Comparison of ENCODE assay signal across 28 cellular contexts in genomic region chr16:85387171-85387507, GRCh38.
A peak's percentile ranks its signal among the peaks of the same experiment; 100 is the strongest.
DNase-seq lines count a peak whose midpoint lies in the region; ATAC-seq, FAIRE-seq and TF ChIP-seq lines count a peak whose summit lies in the region.
"Had no signal": no experiment of that assay in that cellular context is flagged by ENCODE, and none has a peak within 500 bp of the region (broad histone marks: within the 10 kb centered on the region; RNA-seq: fewer than 3 reads in every experiment).

No MANE protein-coding gene starts in this region.

- CTCF ChIA-PET in activated naive CD4-positive, alpha-beta T cell treated with anti-CD3 and anti-CD28 coated beads, Interleukin-2, amount 10 ng/mL, durations not matched to agents 7 days and 5 days (lab: Charles Lee) = interaction anchor here (1.3 kb wide), 1 partner anchor 8 kb away, joined by 3 read pairs; no protein-coding TSS in a partner anchor
- CTCF ChIA-PET in K562 (lab: Yijun Ruan, JAX; ENCODE audit: low intra/inter-chr PET ratio) = no interaction called here

- H4K8ac ChIP-seq in mesenchymal stem cell (ENCODE audit: low read length) = no peak overlapping the region

- no peak overlapping the region for H3K4me3 ChIP-seq in K562
- no peak overlapping the region for H3K4me3 ChIP-seq in mesenchymal stem cell (ENCODE audit: insufficient read depth in 1 of 2, low read depth in 1 of 2, low read length in 2 of 2)
- no peak overlapping the region for H3K4me3 ChIP-seq in upper lobe of right lung
- H3K4me3 ChIP-seq: A549, body of pancreas, MG63, PC-9, SJSA1, suprapubic skin, uterus had no signal

- WGBS in K562 (ENCODE audit: insufficient coverage, low coverage, missing lambda C conversion rate) = 68% methylated on average over 11 of the region's 11 CpGs
- WGBS in mesenchymal stem cell = 98% methylated on average over 11 of the region's 11 CpGs

- peaks cover 6% of the 10 kb centered on the region for H3K27me3 Mint-ChIP-seq in activated naive CD4-positive, alpha-beta T cell treated with anti-CD3 and anti-CD28 coated beads, Interleukin-2, amount 10 ng/mL, durations not matched to agents 7 days and 5 days

- H3K18ac ChIP-seq in mesenchymal stem cell (ENCODE audit: low read depth in 1 of 2, low read length in 2 of 2) = peak overlapping the region; percentile 25 to 40

- no TSS peak for BruUV-seq in K562 (replicated peaks; lab: Mats Ljungman, UMichigan)

- peak; percentile 8 for DNase-seq in activated naive CD4-positive, alpha-beta T cell treated with anti-CD3 and anti-CD28 coated beads, Interleukin-2, amount 10 ng/mL, durations not matched to agents 7 days and 5 days
- no peak for DNase-seq in activated naive CD4-positive, alpha-beta T cell treated with Interleukin-2 at 50 U/mL for 16 hours
- no peak for DNase-seq in K562 (ENCODE audit: extremely low read depth in 1 of 4, low spot score in 3 of 4)
- DNase-seq in mesenchymal stem cell = no peak
- DNase-seq in upper lobe of right lung = peak; percentile 51
- no peak for DNase-seq in SHP77 treated with DMSO at 0.1 percent for 48 hours (lab: John Stamatoyannopoulos, UW)
- DNase-seq: activated CD8-positive, alpha-beta T cell treated with anti-CD3 and anti-CD28 coated beads for 36 hours; activated T-cell treated with anti-CD3 and anti-CD28 coated beads for 4 hours; AML-193; DMS53; KG1; MG63; NCI-H1105 treated with DMSO at 0.1 percent for 48 hours; NCI-H1930; NCI-H526; NK-92 treated with Interleukin-12 subunit alpha and Interleukin-12 subunit beta, amount 100 ng/mL, for 24 hours; PC-9; stimulated activated naive CD4-positive, alpha-beta T cell; uterus had no signal

- H3K9me1 ChIP-seq in K562 (ENCODE audit: control insufficient read depth, insufficient read depth, low read length) = no peaks in the 10 kb centered on the region

- no peak overlapping the region for H2BK5ac ChIP-seq in mesenchymal stem cell (ENCODE audit: low read depth, low read length, poor library complexity, severe bottlenecking)

- H2BK15ac ChIP-seq in mesenchymal stem cell (ENCODE audit: low read depth, poor library complexity, severe bottlenecking) = peak overlapping the region; percentile 26

- POLR2A ChIA-PET in K562 (lab: Yijun Ruan, JAX) = no interaction called here

- no peaks in the 10 kb centered on the region for H3K4me1 Mint-ChIP-seq in activated naive CD4-positive, alpha-beta T cell treated with anti-CD3 and anti-CD28 coated beads, Interleukin-2, amount 10 ng/mL, durations not matched to agents 7 days and 5 days
- H3K4me1 Mint-ChIP-seq: CD8-positive, alpha-beta memory T cell had no signal

- H3K79me2 ChIP-seq in K562 (ENCODE audit: control insufficient read depth, insufficient read depth, low read length) = peaks cover 3% of the 10 kb centered on the region; the same call in 1 of the 3 replicates

- no peak for TF ChIP-seq POLR2A in K562 (conservative IDR thresholded peaks at IDR 0.05)

- ATAC-seq in K562 (no peak), upper lobe of right lung (no peak), GM18907 (IDR thresholded peaks at IDR 0.05; ENCODE audit: unreplicated experiment) (no peak), GM21447 (IDR thresholded peaks at IDR 0.05; ENCODE audit: unreplicated experiment) (no peak)
- ATAC-seq: A549; activated CD8-positive, alpha-beta T cell treated with anti-CD3 and anti-CD28 coated beads for 36 hours; body of pancreas had no signal

- intact Hi-C loops in K562 (cut with micrococcal nuclease) = no loop called here
- intact Hi-C loops in upper lobe of right lung (cut with DNase I) = no loop called here

- no peak for TF ChIP-seq RAD21 in K562 (CRISPR knock-in tag; conservative IDR thresholded peaks at IDR 0.05 in 1 of 2, IDR thresholded peaks at IDR 0.05 in 1 of 2)

- H2AK5ac ChIP-seq in mesenchymal stem cell (ENCODE audit: low read length, severe bottlenecking) = no peak overlapping the region

- H3K23ac ChIP-seq in mesenchymal stem cell (ENCODE audit: low read length in 2 of 2) = no peak overlapping the region

- no peak for TF ChIP-seq EP300 in K562 (IDR thresholded peaks at IDR 0.05; ENCODE audit: low read length)

- H3K36me3 Mint-ChIP-seq in activated naive CD4-positive, alpha-beta T cell treated with anti-CD3 and anti-CD28 coated beads, Interleukin-2, amount 10 ng/mL, durations not matched to agents 7 days and 5 days = no peaks in the 10 kb centered on the region
- H3K36me3 Mint-ChIP-seq: CD8-positive, alpha-beta memory T cell had no signal

- FAIRE-seq in K562 (lab: Jason Lieb, UNC) = no peak
- FAIRE-seq: A549, G401.6 had no signal

- H2BK120ac ChIP-seq in mesenchymal stem cell (ENCODE audit: low read depth, low read length) = no peak overlapping the region

- H3K27ac ChIP-seq in K562 (ENCODE audit: extremely low read depth, low read depth, low read length) (no peak overlapping the region), mesenchymal stem cell (ENCODE audit: low read length, poor library complexity, severe bottlenecking) (no peak overlapping the region), upper lobe of right lung (no peak overlapping the region)
- H3K27ac ChIP-seq: A549, body of pancreas, PC-9, SJSA1, suprapubic skin, uterus had no signal

- no peak overlapping the region for H2AFZ ChIP-seq in K562 (ENCODE audit: low read depth, low read length)
- H2AFZ ChIP-seq in mesenchymal stem cell (ENCODE audit: low read depth, low read length) = no peak overlapping the region
- H2AFZ ChIP-seq: PC-9 had no signal

- peaks cover 8% of the 10 kb centered on the region for H3K79me1 ChIP-seq in mesenchymal stem cell (replicated peaks; ENCODE audit: low read length, poor library complexity, severe bottlenecking)

- no peak overlapping the region for H3K4me2 ChIP-seq in K562 (ENCODE audit: insufficient read depth, low read length)
- no peak overlapping the region for H3K4me2 ChIP-seq in mesenchymal stem cell (ENCODE audit: low read length, poor library complexity, severe bottlenecking)
- H3K4me2 ChIP-seq: A549, PC-9 had no signal

- H3K9ac ChIP-seq in K562 (ENCODE audit: insufficient read depth in 1 of 2, low read depth in 2 of 2, low read length in 2 of 2) (no peak overlapping the region), mesenchymal stem cell (ENCODE audit: low read length) (no peak overlapping the region)

- H3K27me3 ChIP-seq in K562 (ENCODE audit: control insufficient read depth in 2 of 2, insufficient read depth in 2 of 2, low read length in 2 of 2) = no peaks in the 10 kb centered on the region
- no peaks in the 10 kb centered on the region for H3K27me3 ChIP-seq in mesenchymal stem cell (ENCODE audit: control insufficient read depth in 1 of 2, insufficient read depth in 1 of 2, low read length in 2 of 2)
- no peaks in the 10 kb centered on the region for H3K27me3 ChIP-seq in upper lobe of right lung
- H3K27me3 ChIP-seq: body of pancreas, MG63, SJSA1, suprapubic skin, uterus had no signal

- peaks cover 7% of the 10 kb centered on the region for H4K20me1 ChIP-seq in K562 (replicated peaks; ENCODE audit: control insufficient read depth, insufficient read depth, low read length)

- TF ChIP-seq CTCF in K562 (IDR thresholded peaks at IDR 0.05 in 2 of 3, conservative IDR thresholded peaks at IDR 0.05 in 1 of 3; ENCODE audit: insufficient read depth in 2 of 3, low read depth in 1 of 3, low read length in 3 of 3) = no peak
- no peak for TF ChIP-seq CTCF in upper lobe of right lung (IDR thresholded peaks at IDR 0.05)

- peak overlapping the region; percentile 70 for H4K91ac ChIP-seq in mesenchymal stem cell (ENCODE audit: low read length)

- no peak overlapping the region for H3K14ac ChIP-seq in mesenchymal stem cell (ENCODE audit: low read length in 2 of 2)

- in situ Hi-C loops in K562 (cut with MboI) = no loop called here

- no peak overlapping the region for H3K4me3 Mint-ChIP-seq in activated naive CD4-positive, alpha-beta T cell treated with anti-CD3 and anti-CD28 coated beads, Interleukin-2, amount 10 ng/mL, durations not matched to agents 7 days and 5 days
- H3K4me3 Mint-ChIP-seq: activated CD8-positive, alpha-beta T cell treated with anti-CD3 and anti-CD28 coated beads for 36 hours; CD8-positive, alpha-beta memory T cell; neural crest cell had no signal

- H3K9me3 ChIP-seq in K562 (replicated peaks; ENCODE audit: control insufficient read depth, insufficient read depth, low read depth, low read length) = 0 out of 2 replicates have a peak, but pooled peaks cover 2% of the 10 kb centered on the region
- H3K9me3 ChIP-seq in mesenchymal stem cell (ENCODE audit: control insufficient read depth, low read length) = no peaks in the 10 kb centered on the region
- no peaks in the 10 kb centered on the region for H3K9me3 ChIP-seq in upper lobe of right lung
- H3K9me3 ChIP-seq: A549, body of pancreas, MG63, SJSA1, suprapubic skin, uterus had no signal

- H3K36me3 ChIP-seq in K562 (ENCODE audit: control insufficient read depth, insufficient read depth, low read length) = no peaks in the 10 kb centered on the region
- peaks cover 0 to 7% of the 10 kb centered on the region in 2 experiments for H3K36me3 ChIP-seq in mesenchymal stem cell (ENCODE audit: control insufficient read depth in 1 of 2, insufficient read depth in 2 of 2, low read depth in 1 of 2, low read length in 2 of 2)
- H3K36me3 ChIP-seq in upper lobe of right lung = no peaks in the 10 kb centered on the region
- H3K36me3 ChIP-seq: MG63, suprapubic skin, uterus had no signal

- H3K4me1 ChIP-seq in K562 (replicated peaks in 1 of 2; ENCODE audit: control insufficient read depth in 2 of 2, insufficient read depth in 2 of 2, low read length in 2 of 2) (peaks cover 47 to 76% of the 10 kb centered on the region in 2 experiments), mesenchymal stem cell (ENCODE audit: control insufficient read depth, insufficient read depth, low read depth, low read length) (peaks cover 42% of the 10 kb centered on the region), upper lobe of right lung (peaks cover 4% of the 10 kb centered on the region)

- H2BK12ac ChIP-seq in mesenchymal stem cell (ENCODE audit: low read length in 2 of 2) = peak overlapping the region; percentile 29 to 57

- H3K27ac Mint-ChIP-seq in activated naive CD4-positive, alpha-beta T cell treated with anti-CD3 and anti-CD28 coated beads, Interleukin-2, amount 10 ng/mL, durations not matched to agents 7 days and 5 days = no peak overlapping the region
- H3K27ac Mint-ChIP-seq: activated CD8-positive, alpha-beta T cell treated with anti-CD3 and anti-CD28 coated beads for 36 hours; CD8-positive, alpha-beta memory T cell had no signal

- peak overlapping the region in 1 of 2 experiments; percentile 22 for H3K4ac ChIP-seq in mesenchymal stem cell (ENCODE audit: low read depth in 1 of 2, low read length in 2 of 2)

- H3K9me3 Mint-ChIP-seq in activated naive CD4-positive, alpha-beta T cell treated with anti-CD3 and anti-CD28 coated beads, Interleukin-2, amount 10 ng/mL, durations not matched to agents 7 days and 5 days = peaks cover 6% of the 10 kb centered on the region
- H3K9me3 Mint-ChIP-seq: CD8-positive, alpha-beta memory T cell; neural crest cell had no signal

TF ChIP-seq in K562, 482 proteins besides CTCF, POLR2A, EP300 and RAD21 (continues in another document):
- TF ChIP-seq PCBP1 (IDR thresholded peaks at IDR 0.05; ENCODE audit: low read depth, low read length, poor library complexity, severe bottlenecking) (peak; percentile 51), HDAC2 (IDR thresholded peaks at IDR 0.05) (peak; percentile 35; the same call in 1 of the 2 replicates), BCOR (IDR thresholded peaks at IDR 0.05) (peak; percentile 73), SMARCA5 (IDR thresholded peaks at IDR 0.05) (0 out of 2 replicates have a peak, but pooled peaks have one; percentile 49), RBM25 (IDR thresholded peaks at IDR 0.05; ENCODE audit: low read depth, low read length, severe bottlenecking) (peak; percentile 63)

Comparison
In these comparisons a context has a peak if more than half of its experiments do, and no peak if none do; other contexts are left out.
1. DNase-seq: peak in activated naive CD4-positive, alpha-beta T cell treated with anti-CD3 and anti-CD28 coated beads, Interleukin-2, amount 10 ng/mL, durations not matched to agents 7 days and 5 days (single experiment) and upper lobe of right lung (single experiment); none in activated naive CD4-positive, alpha-beta T cell treated with Interleukin-2 at 50 U/mL for 16 hours (single experiment), K562 (0 of 4), mesenchymal stem cell (single experiment) and SHP77 treated with DMSO at 0.1 percent for 48 hours (single experiment).